1 cellular context compared by ENCODE assay signal in genomic region chr17:46192484-46193245, GRCh38.
A peak's percentile ranks its signal among the peaks of the same experiment; 100 is the strongest.
TF ChIP-seq lines count a peak whose summit lies in the region.

No MANE protein-coding gene starts in this region.

TF ChIP-seq in K562, 482 proteins besides CTCF, POLR2A, EP300 and RAD21 (continued from another document and continues in another):
- TF ChIP-seq NELFE (IDR thresholded peaks at IDR 0.05; ENCODE audit: insufficient read depth, insufficient read length) = no peak
- no peak for TF ChIP-seq SP2 (IDR thresholded peaks at IDR 0.05; ENCODE audit: extremely low read depth, low read depth, low read length, poor library complexity, severe bottlenecking)
- no peak for TF ChIP-seq ZNF146 (CRISPR knock-in tag; IDR thresholded peaks at IDR 0.05; ENCODE audit: unreplicated experiment)
- no peak for TF ChIP-seq ZNF609 (CRISPR knock-in tag; IDR thresholded peaks at IDR 0.05; ENCODE audit: borderline replicate concordance)
- TF ChIP-seq MCM3 (IDR thresholded peaks at IDR 0.05) = no peak
- no peak for TF ChIP-seq NCOA1 (IDR thresholded peaks at IDR 0.05; ENCODE audit: low read depth)
- peak; percentile 89 for TF ChIP-seq USF2 (CRISPR knock-in tag; IDR thresholded peaks at IDR 0.05)
- TF ChIP-seq ZNF398 (CRISPR knock-in tag; IDR thresholded peaks at IDR 0.05) = no peak
- TF ChIP-seq SMAD2 (IDR thresholded peaks at IDR 0.05; ENCODE audit: low read depth, low read length) = no peak
- TF ChIP-seq ASH1L (IDR thresholded peaks at IDR 0.05; ENCODE audit: borderline replicate concordance, low read depth, partially characterized antibody) = no peak
- TF ChIP-seq RCOR1 (IDR thresholded peaks at IDR 0.05; ENCODE audit: borderline replicate concordance in 1 of 2, low read depth in 2 of 2, low read length in 2 of 2) = peak in 1 of 2 experiments; percentile 23; a peak in 1 of 4 replicates
- no peak for TF ChIP-seq ZNF75A (CRISPR knock-in tag; IDR thresholded peaks at IDR 0.05)
- no peak for TF ChIP-seq ZNF217 (CRISPR knock-in tag; IDR thresholded peaks at IDR 0.05)
- TF ChIP-seq FOXP4 (CRISPR knock-in tag; IDR thresholded peaks at IDR 0.05; ENCODE audit: borderline replicate concordance) = no peak
- TF ChIP-seq MEF2A (IDR thresholded peaks at IDR 0.05; ENCODE audit: control insufficient read depth, low read depth, low read length) = no peak
- no peak; the same call in 1 of the 2 replicates for TF ChIP-seq CBFA2T2 (conservative IDR thresholded peaks at IDR 0.05)
- TF ChIP-seq EP400 (IDR thresholded peaks at IDR 0.05) = peak; percentile 70; the same call in 1 of the 2 replicates
- no peak for TF ChIP-seq ZNF316 (IDR thresholded peaks at IDR 0.05)
- TF ChIP-seq ZKSCAN1 (IDR thresholded peaks at IDR 0.05; ENCODE audit: low read depth, low read length) = no peak
- TF ChIP-seq CLOCK (CRISPR knock-in tag; IDR thresholded peaks at IDR 0.05; ENCODE audit: borderline replicate concordance) = no peak
- TF ChIP-seq RBFOX2 (IDR thresholded peaks at IDR 0.05; ENCODE audit: low read depth, low read length) = peak; percentile 74
- TF ChIP-seq ZC3H8 (IDR thresholded peaks at IDR 0.05) = no peak
- no peak for TF ChIP-seq ZNF785 (CRISPR knock-in tag; IDR thresholded peaks at IDR 0.05)
- TF ChIP-seq ZHX1 (conservative IDR thresholded peaks at IDR 0.05; ENCODE audit: low read length) = 0 out of 2 replicates have a peak, but pooled peaks have one; percentile 62
- TF ChIP-seq POLR2B (IDR thresholded peaks at IDR 0.05; ENCODE audit: low read depth, partially characterized antibody) = peak; percentile 35
- no peak for TF ChIP-seq HMG20B (CRISPR knock-in tag; IDR thresholded peaks at IDR 0.05)
- TF ChIP-seq E2F8 (IDR thresholded peaks at IDR 0.05; ENCODE audit: low read depth, partially characterized antibody) = no peak
- no peak for TF ChIP-seq EHMT2 (IDR thresholded peaks at IDR 0.05)
- no peak for TF ChIP-seq PCBP2 (IDR thresholded peaks at IDR 0.05; ENCODE audit: low read depth, low read length, poor library complexity, severe bottlenecking)
- TF ChIP-seq COPS2 (conservative IDR thresholded peaks at IDR 0.05) = no peak
- peak; percentile 77 for TF ChIP-seq SMARCC2 (IDR thresholded peaks at IDR 0.05; ENCODE audit: low read depth)
- no peak for TF ChIP-seq HBP1 (CRISPR knock-in tag; IDR thresholded peaks at IDR 0.05)
- TF ChIP-seq SNRNP70 (optimal IDR thresholded peaks at IDR 0.05; ENCODE audit: low read depth, low read length) = no peak
- no peak for TF ChIP-seq ZNF134 (CRISPR knock-in tag; conservative IDR thresholded peaks at IDR 0.05)
- no peak for TF ChIP-seq GABPB2 (CRISPR knock-in tag; conservative IDR thresholded peaks at IDR 0.05)
- no peak for TF ChIP-seq RBM17 (IDR thresholded peaks at IDR 0.05; ENCODE audit: borderline replicate concordance, low read depth, low read length)
- TF ChIP-seq ZBTB7A (IDR thresholded peaks at IDR 0.05; ENCODE audit: borderline replicate concordance, control insufficient read depth, low read depth, low read length) = peak; percentile 81
- no peak for TF ChIP-seq SMC3 (conservative IDR thresholded peaks at IDR 0.05; ENCODE audit: insufficient read depth, low read depth, low read length)
- TF ChIP-seq ZNF174 (CRISPR knock-in tag; IDR thresholded peaks at IDR 0.05) = no peak
- TF ChIP-seq ZNF347 (CRISPR knock-in tag; IDR thresholded peaks at IDR 0.05; ENCODE audit: low read depth) = no peak
- no peak for TF ChIP-seq ZBED1 (IDR thresholded peaks at IDR 0.05)
- TF ChIP-seq ZNF445 (CRISPR knock-in tag; IDR thresholded peaks at IDR 0.05; ENCODE audit: low read depth) = no peak
- TF ChIP-seq NFE2 (IDR thresholded peaks at IDR 0.05; ENCODE audit: low read depth) = no peak
- no peak for TF ChIP-seq MCM7 (IDR thresholded peaks at IDR 0.05)
- TF ChIP-seq BMI1 (IDR thresholded peaks at IDR 0.05; ENCODE audit: low read length) = no peak
- TF ChIP-seq NR1H2 (CRISPR knock-in tag; IDR thresholded peaks at IDR 0.05) = no peak
- peak; percentile 60 for TF ChIP-seq CXXC5 (CRISPR knock-in tag; IDR thresholded peaks at IDR 0.05)
- no peak for TF ChIP-seq EWSR1 (IDR thresholded peaks at IDR 0.05; ENCODE audit: borderline replicate concordance, low read depth, partially characterized antibody)
- no peak; the same call in 1 of the 2 replicates for TF ChIP-seq JUND (IDR thresholded peaks at IDR 0.05; ENCODE audit: borderline replicate concordance, low read depth, low read length)
- TF ChIP-seq JUND (tag; IDR thresholded peaks at IDR 0.05; ENCODE audit: borderline replicate concordance, low read depth, low read length) = no peak
